27 cellular contexts compared by ENCODE assay signal in genomic region chr2:67388680-67389079, GRCh38. TPM values are rescaled to one million over a fixed set of nuclear protein-coding genes. Genes with fewer than 3 reads are reported as not detected.
DNase-seq lines count a peak whose midpoint lies in the region; ATAC-seq, FAIRE-seq and TF ChIP-seq lines count a peak whose summit lies in the region.
"Had no signal": no experiment of that assay in that cellular context is flagged by ENCODE, and none has a peak within 500 bp of the region (broad histone marks: within the 10 kb centered on the region; RNA-seq: fewer than 3 reads in every experiment).

No MANE protein-coding gene starts in this region.

- H3K27me3 ChIP-seq in HUES48 (ENCODE audit: control insufficient read depth, insufficient read depth, low read length) (no peaks in the 10 kb centered on the region), brain microvascular endothelial cell (replicated peaks) (no peaks in the 10 kb centered on the region), keratinocyte (ENCODE audit: control insufficient read depth, extremely low read depth, insufficient read depth, low read length) (no peaks in the 10 kb centered on the region), smooth muscle cell (ENCODE audit: low read depth) (no peaks in the 10 kb centered on the region)
- H3K27me3 ChIP-seq: right lobe of liver, stomach had no signal

- TF ChIP-seq CTCF in brain microvascular endothelial cell (IDR thresholded peaks at IDR 0.05; ENCODE audit: low read depth, low read length, missing control alignments) = no peak
- no peak for TF ChIP-seq CTCF in keratinocyte (optimal IDR thresholded peaks at IDR 0.05 in 1 of 3, IDR thresholded peaks at IDR 0.05 in 1 of 3, conservative IDR thresholded peaks at IDR 0.05 in 1 of 3; ENCODE audit: extremely low read depth in 1 of 3, insufficient read depth in 2 of 3, low read length in 3 of 3)
- TF ChIP-seq CTCF in smooth muscle cell (IDR thresholded peaks at IDR 0.05; ENCODE audit: borderline replicate concordance, insufficient read depth, poor library complexity, severe bottlenecking) = no peak
- TF ChIP-seq CTCF in natural killer cell (IDR thresholded peaks at IDR 0.05) = no peak

- no peaks in the 10 kb centered on the region for H3K79me2 ChIP-seq in keratinocyte (ENCODE audit: control insufficient read depth, insufficient read depth, low read length)
- H3K79me2 ChIP-seq in smooth muscle cell (ENCODE audit: low read depth) = no peaks in the 10 kb centered on the region

- no peak overlapping the region for H3K4me3 Mint-ChIP-seq in natural killer cell
- H3K4me3 Mint-ChIP-seq: activated naive CD8-positive, alpha-beta T cell treated with anti-CD3 and anti-CD28 coated beads, Interleukin-2, amount 50 U/mL, for 24 hours; activated T-helper 17 cell treated with anti-CD3 and anti-CD28 coated beads, Interleukin-2, amount 50 U/mL, for 72 hours had no signal

- no peaks in the 10 kb centered on the region for H3F3A ChIP-seq in smooth muscle cell (ENCODE audit: low read depth)

- intact Hi-C loops in natural killer cell (cut with micrococcal nuclease) = no loop called here

- no peak overlapping the region for H3K27ac Mint-ChIP-seq in natural killer cell
- H3K27ac Mint-ChIP-seq: activated naive CD8-positive, alpha-beta T cell treated with anti-CD3 and anti-CD28 coated beads, Interleukin-2, amount 50 U/mL, for 24 hours; activated T-helper 17 cell treated with anti-CD3 and anti-CD28 coated beads, Interleukin-2, amount 50 U/mL, for 72 hours had no signal

- H4K20me1 ChIP-seq in keratinocyte (ENCODE audit: control insufficient read depth, extremely low read depth, insufficient read depth, low read length) (no peaks in the 10 kb centered on the region), smooth muscle cell (ENCODE audit: low read depth) (no peaks in the 10 kb centered on the region)

- 89% methylated on average over 2 of the region's 2 CpGs for WGBS in smooth muscle cell (ENCODE audit: low lambda C conversion rate)

- DNase-seq in brain microvascular endothelial cell (no peak), keratinocyte (ENCODE audit: low read depth, low spot score) (no peak), smooth muscle cell (lab: John Stamatoyannopoulos, UW; ENCODE audit: unreplicated experiment) (no peak), natural killer cell (no peak), dedifferentiated amniotic fluid mesenchymal stem cell (ENCODE audit: extremely low spot score) (no peak), urothelium cell line (ENCODE audit: low spot score) (no peak)
- no peak for DNase-seq in stimulated activated CD4-positive, alpha-beta T cell treated with anti-CD3 and anti-CD28 coated beads, Interleukin-4, amount 100 ng/mL, for 1 hour
- DNase-seq: activated CD4-positive, CD25-positive, alpha-beta regulatory T cell treated with anti-CD3 and anti-CD28 coated beads, Interleukin-2, amount 50 U/mL, for 72 hours; activated naive CD8-positive, alpha-beta T cell treated with anti-CD3 and anti-CD28 coated beads, Interleukin-2, amount 50 U/mL, for 24 hours; central memory CD4-positive, alpha-beta T cell; DND-41; effector CD8-positive, alpha-beta T cell; GOT3; hypothalamus; KG1; left cardiac atrium; NCI-H1092; NCI-H2107; NCI-H526 treated with DMSO at 0.1 percent for 48 hours; nucleus accumbens; right lobe of liver; stimulated activated CD4-positive, alpha-beta T cell treated with anti-CD3 and anti-CD28 coated beads, Interleukin-1b, Interleukin-23, amount 100 ng/mL, for 48 hours; stomach had no signal

- H3K36me3 ChIP-seq in HUES48 (ENCODE audit: control insufficient read depth, insufficient read depth, low read length) (no peaks in the 10 kb centered on the region), brain microvascular endothelial cell (replicated peaks) (no peaks in the 10 kb centered on the region), keratinocyte (ENCODE audit: control insufficient read depth in 2 of 2, extremely low read depth in 1 of 2, insufficient read depth in 2 of 2, low read length in 2 of 2) (no peaks in the 10 kb centered on the region), smooth muscle cell (ENCODE audit: low read depth) (no peaks in the 10 kb centered on the region)
- H3K36me3 ChIP-seq: right lobe of liver, stomach had no signal

- dilution Hi-C loops in keratinocyte (cut with MboI; ENCODE audit: extremely low pct_ligation_motif_present, low sequenced_read_pairs) = no loop called here

- no peaks in the 10 kb centered on the region for H3K9me1 ChIP-seq in keratinocyte (ENCODE audit: control insufficient read depth, extremely low read depth, insufficient read depth, low read length)

- no peaks in the 10 kb centered on the region for H3K36me3 Mint-ChIP-seq in natural killer cell

- no peak for ATAC-seq in natural killer cell
- ATAC-seq: activated naive CD8-positive, alpha-beta T cell treated with anti-CD3 and anti-CD28 coated beads, Interleukin-2, amount 50 U/mL, for 24 hours; activated T-helper 17 cell treated with anti-CD3 and anti-CD28 coated beads, Interleukin-2, amount 50 U/mL, for 72 hours; right lobe of liver had no signal

- in situ Hi-C loops in brain microvascular endothelial cell (cut with HindIII; ENCODE audit: low pct_ligation_motif_present, low sequenced_read_pairs) = no loop called here

- peaks cover 37% of the 10 kb centered on the region for H3K4me1 ChIP-seq in HUES48 (ENCODE audit: control insufficient read depth, insufficient read depth, low read length)
- peaks cover 13% of the 10 kb centered on the region for H3K4me1 ChIP-seq in keratinocyte (ENCODE audit: control insufficient read depth, extremely low read depth, insufficient read depth, low read length)
- peaks cover 4% of the 10 kb centered on the region for H3K4me1 ChIP-seq in smooth muscle cell (ENCODE audit: low read depth)
- H3K4me1 ChIP-seq: right lobe of liver had no signal

- H3K4me1 Mint-ChIP-seq in natural killer cell = peaks cover 5% of the 10 kb centered on the region in 2 donors
- H3K4me1 Mint-ChIP-seq: activated naive CD8-positive, alpha-beta T cell treated with anti-CD3 and anti-CD28 coated beads, Interleukin-2, amount 50 U/mL, for 24 hours; activated T-helper 17 cell treated with anti-CD3 and anti-CD28 coated beads, Interleukin-2, amount 50 U/mL, for 72 hours had no signal

- H3K4me3 ChIP-seq in HUES48 (ENCODE audit: low read depth, low read length) (peak overlapping the region; percentile 34; the same call in 1 of the 2 replicates), brain microvascular endothelial cell (ENCODE audit: low read depth, low read length) (no peak overlapping the region), keratinocyte (ENCODE audit: control insufficient read depth in 2 of 3, extremely low read depth in 1 of 3, insufficient read depth in 2 of 3, low read depth in 1 of 3, low read length in 3 of 3) (no peak overlapping the region), smooth muscle cell (no peak overlapping the region)
- H3K4me3 ChIP-seq: PC-9, right lobe of liver, stomach had no signal

- H3K9me3 Mint-ChIP-seq in natural killer cell = no peaks in the 10 kb centered on the region
- H3K9me3 Mint-ChIP-seq: activated naive CD8-positive, alpha-beta T cell treated with anti-CD3 and anti-CD28 coated beads, Interleukin-2, amount 50 U/mL, for 24 hours; activated T-helper 17 cell treated with anti-CD3 and anti-CD28 coated beads, Interleukin-2, amount 50 U/mL, for 72 hours had no signal

- H3K4me2 ChIP-seq in keratinocyte (ENCODE audit: control insufficient read depth, extremely low read depth, insufficient read depth, low read depth, low read length) (no peak overlapping the region), smooth muscle cell (no peak overlapping the region)

- no peaks in the 10 kb centered on the region for H3K9me3 ChIP-seq in HUES48 (ENCODE audit: control insufficient read depth, insufficient read depth, low read length)
- no peaks in the 10 kb centered on the region for H3K9me3 ChIP-seq in keratinocyte (ENCODE audit: control insufficient read depth, low read depth, low read length)
- H3K9me3 ChIP-seq in smooth muscle cell (replicated peaks; ENCODE audit: low read depth) = no peaks in the 10 kb centered on the region
- H3K9me3 ChIP-seq: right lobe of liver, stomach had no signal

- H3K27me3 Mint-ChIP-seq in natural killer cell (ENCODE audit: low read depth in 2 of 2) = no peaks in the 10 kb centered on the region
- H3K27me3 Mint-ChIP-seq: activated naive CD8-positive, alpha-beta T cell treated with anti-CD3 and anti-CD28 coated beads, Interleukin-2, amount 50 U/mL, for 24 hours; activated T-helper 17 cell treated with anti-CD3 and anti-CD28 coated beads, Interleukin-2, amount 50 U/mL, for 72 hours had no signal

- H3K27ac ChIP-seq in HUES48 (ENCODE audit: low read depth, low read length) (peak overlapping the region; percentile 80), brain microvascular endothelial cell (peak overlapping the region; percentile 28), keratinocyte (ENCODE audit: control insufficient read depth, insufficient read depth, low read length) (no peak overlapping the region), smooth muscle cell (ENCODE audit: low read depth) (peak overlapping the region; percentile 14)
- H3K27ac ChIP-seq: HL-60, PC-9, right lobe of liver had no signal

- H2AFZ ChIP-seq in keratinocyte (ENCODE audit: control insufficient read depth, low read length) = peak overlapping the region; percentile 11
- peak overlapping the region; percentile 9 for H2AFZ ChIP-seq in smooth muscle cell (ENCODE audit: low read depth)
- H2AFZ ChIP-seq: PC-9 had no signal

- peak overlapping the region; percentile 20; the same call in 1 of the 2 replicates for H3K9ac ChIP-seq in HUES48 (ENCODE audit: low read depth, low read length)
- no peak overlapping the region for H3K9ac ChIP-seq in keratinocyte (ENCODE audit: control insufficient read depth, extremely low read depth, insufficient read depth, low read length)
- no peak overlapping the region for H3K9ac ChIP-seq in smooth muscle cell (ENCODE audit: low read depth)

- FAIRE-seq in keratinocyte (lab: Jason Lieb, UNC) = no peak
- no peak for FAIRE-seq in urothelium cell line (lab: Jason Lieb, UNC)

RNA-seq across cellular contexts. Expression of gene ETAA1, which starts 8.5 kb away (rescaled TPM):
- polyA plus RNA-seq in keratinocyte = 5.5 to 11.5 TPM (median 6.4 TPM) in 3 replicates
- polyA plus RNA-seq in keratinocyte (2011; ENCODE audit: low read depth) = 8.6 TPM
- polyA plus RNA-seq in keratinocyte (2011; cell fraction: cytosol; rRNA removed) = 4.0 and 8.3 TPM in 2 replicates
- polyA plus RNA-seq in keratinocyte (2011; cell fraction: nucleus; rRNA removed) = 8.5 and 11.8 TPM in 2 replicates
- 5.8 and 6.9 TPM in 2 replicates for polyA plus RNA-seq in keratinocyte (2012; ENCODE audit: low replicate concordance)
- polyA minus RNA-seq in keratinocyte = 0.39 to 8.8 TPM (median 2.7 TPM) in 3 replicates
- polyA minus RNA-seq in keratinocyte (2011; cell fraction: cytosol; rRNA and poly(A)+ RNA removed) = 5.6 TPM
- polyA minus RNA-seq in keratinocyte (2011; cell fraction: nucleus; rRNA and poly(A)+ RNA removed) = 3.2 and 7.0 TPM in 2 replicates
- total RNA-seq in smooth muscle cell = 20.9 and 22.4 TPM in 2 replicates
- polyA plus RNA-seq in smooth muscle cell = 6.0 and 8.2 TPM in 2 replicates
- total RNA-seq in natural killer cell = 10 to 100 TPM in 2 of 3 donors, 1 to 10 TPM in 1; 9.6 to 12.3 (median 10.3) TPM
